ENCODE assay signal across 1 cellular context in genomic region chr12:48957141-48958048, GRCh38.
TF ChIP-seq lines count a peak whose summit lies in the region.

TSS of gene ARF3 (minus strand) at chr12:48957487. CDS start at chr12:48941095, 16,392 bp downstream.

TF ChIP-seq in K562, 482 proteins besides CTCF, POLR2A, EP300 and RAD21 (continued from another document and continues in another):
- no peak for TF ChIP-seq ZNF655 (CRISPR knock-in tag; IDR thresholded peaks at IDR 0.05)
- no peak for TF ChIP-seq TRIM24 (IDR thresholded peaks at IDR 0.05)
- no peak for TF ChIP-seq ZNF324 (CRISPR knock-in tag; IDR thresholded peaks at IDR 0.05)
- no peak for TF ChIP-seq SREBF1 (IDR thresholded peaks at IDR 0.05; ENCODE audit: borderline replicate concordance, low read depth, low read length)
- TF ChIP-seq ZNF584 (CRISPR knock-in tag; IDR thresholded peaks at IDR 0.05; ENCODE audit: low read depth), result no peak
- TF ChIP-seq TRIM28 (IDR thresholded peaks at IDR 0.05), result no peak
- peak; percentile 80; the same call in 1 of the 2 replicates for TF ChIP-seq MAFF (IDR thresholded peaks at IDR 0.05; ENCODE audit: low read length)
- TF ChIP-seq EWSR1 (IDR thresholded peaks at IDR 0.05; ENCODE audit: borderline replicate concordance, low read depth, partially characterized antibody), result no peak
- no peak for TF ChIP-seq DNMT1 (IDR thresholded peaks at IDR 0.05)
- no peak for TF ChIP-seq SNAPC5 (CRISPR knock-in tag; IDR thresholded peaks at IDR 0.05)
- TF ChIP-seq ELF1 (tag; IDR thresholded peaks at IDR 0.05), result peak; percentile 67
- TF ChIP-seq SETDB1 (IDR thresholded peaks at IDR 0.05; ENCODE audit: low read length), result no peak
- TF ChIP-seq ZNF512 (tag; IDR thresholded peaks at IDR 0.05), result no peak
- TF ChIP-seq U2AF2 (optimal IDR thresholded peaks at IDR 0.05; ENCODE audit: low read depth, low read length), result no peak
- peak; percentile 52 for TF ChIP-seq TOE1 (IDR thresholded peaks at IDR 0.05; ENCODE audit: borderline replicate concordance)
- TF ChIP-seq TOE1 (CRISPR knock-in tag; IDR thresholded peaks at IDR 0.05; ENCODE audit: borderline replicate concordance, low read depth), result no peak
- no peak for TF ChIP-seq CBX3 (IDR thresholded peaks at IDR 0.05; ENCODE audit: borderline replicate concordance in 1 of 2, low read length in 2 of 2)
- no peak for TF ChIP-seq ZNF785 (CRISPR knock-in tag; IDR thresholded peaks at IDR 0.05)
- TF ChIP-seq ZFP36 (IDR thresholded peaks at IDR 0.05; ENCODE audit: low read depth, low read length, partially characterized antibody), result no peak
- no peak for TF ChIP-seq NR1H2 (CRISPR knock-in tag; IDR thresholded peaks at IDR 0.05)
- TF ChIP-seq SP1 (CRISPR knock-in tag; IDR thresholded peaks at IDR 0.05), result no peak; the same call in 1 of the 2 replicates
- TF ChIP-seq NFYB (IDR thresholded peaks at IDR 0.05; ENCODE audit: extremely low read depth, insufficient read length), result no peak
- TF ChIP-seq ZNF165 (CRISPR knock-in tag; IDR thresholded peaks at IDR 0.05; ENCODE audit: borderline replicate concordance), result no peak
- TF ChIP-seq ZBTB26 (CRISPR knock-in tag; IDR thresholded peaks at IDR 0.05), result peak; percentile 8; the same call in 1 of the 2 replicates
- TF ChIP-seq ARID2 (IDR thresholded peaks at IDR 0.05), result no peak
- no peak for TF ChIP-seq CREB3 (tag; conservative IDR thresholded peaks at IDR 0.05; ENCODE audit: low read depth)
- TF ChIP-seq KLF1 (tag; IDR thresholded peaks at IDR 0.05), result no peak
- no peak for TF ChIP-seq MYNN (IDR thresholded peaks at IDR 0.05)
- no peak for TF ChIP-seq MYNN (CRISPR knock-in tag; IDR thresholded peaks at IDR 0.05)
- peak; percentile 89 for TF ChIP-seq SUPT5H (IDR thresholded peaks at IDR 0.05)
- no peak for TF ChIP-seq POLR2AphosphoS2 (IDR thresholded peaks at IDR 0.05; ENCODE audit: low read length)
- no peak for TF ChIP-seq HOMEZ (CRISPR knock-in tag; IDR thresholded peaks at IDR 0.05)
- TF ChIP-seq ZNF551 (CRISPR knock-in tag; IDR thresholded peaks at IDR 0.05), result no peak
- no peak for TF ChIP-seq E2F5 (CRISPR knock-in tag; IDR thresholded peaks at IDR 0.05)
- no peak for TF ChIP-seq FOS (IDR thresholded peaks at IDR 0.05; ENCODE audit: extremely low read depth, insufficient read length)
- peak; percentile 13 for TF ChIP-seq SMAD1 (IDR thresholded peaks at IDR 0.05; ENCODE audit: low read depth, low read length, partially characterized antibody)
- no peak for TF ChIP-seq AFF1 (IDR thresholded peaks at IDR 0.05; ENCODE audit: low read depth in 1 of 2, partially characterized antibody in 2 of 2)
- peak; percentile 78 for TF ChIP-seq ZBTB40 (IDR thresholded peaks at IDR 0.05)
- TF ChIP-seq ZBTB40 (CRISPR knock-in tag; IDR thresholded peaks at IDR 0.05), result no peak
- TF ChIP-seq SMARCA4 (IDR thresholded peaks at IDR 0.05), result no peak
- no peak for TF ChIP-seq CBX8 (IDR thresholded peaks at IDR 0.05; ENCODE audit: borderline replicate concordance, extremely low read depth, low read depth, low read length, poor library complexity, severe bottlenecking)
- TF ChIP-seq ZNF583 (CRISPR knock-in tag; IDR thresholded peaks at IDR 0.05), result no peak
